8 cellular contexts compared by ENCODE assay signal in the genomic region with DNA sequence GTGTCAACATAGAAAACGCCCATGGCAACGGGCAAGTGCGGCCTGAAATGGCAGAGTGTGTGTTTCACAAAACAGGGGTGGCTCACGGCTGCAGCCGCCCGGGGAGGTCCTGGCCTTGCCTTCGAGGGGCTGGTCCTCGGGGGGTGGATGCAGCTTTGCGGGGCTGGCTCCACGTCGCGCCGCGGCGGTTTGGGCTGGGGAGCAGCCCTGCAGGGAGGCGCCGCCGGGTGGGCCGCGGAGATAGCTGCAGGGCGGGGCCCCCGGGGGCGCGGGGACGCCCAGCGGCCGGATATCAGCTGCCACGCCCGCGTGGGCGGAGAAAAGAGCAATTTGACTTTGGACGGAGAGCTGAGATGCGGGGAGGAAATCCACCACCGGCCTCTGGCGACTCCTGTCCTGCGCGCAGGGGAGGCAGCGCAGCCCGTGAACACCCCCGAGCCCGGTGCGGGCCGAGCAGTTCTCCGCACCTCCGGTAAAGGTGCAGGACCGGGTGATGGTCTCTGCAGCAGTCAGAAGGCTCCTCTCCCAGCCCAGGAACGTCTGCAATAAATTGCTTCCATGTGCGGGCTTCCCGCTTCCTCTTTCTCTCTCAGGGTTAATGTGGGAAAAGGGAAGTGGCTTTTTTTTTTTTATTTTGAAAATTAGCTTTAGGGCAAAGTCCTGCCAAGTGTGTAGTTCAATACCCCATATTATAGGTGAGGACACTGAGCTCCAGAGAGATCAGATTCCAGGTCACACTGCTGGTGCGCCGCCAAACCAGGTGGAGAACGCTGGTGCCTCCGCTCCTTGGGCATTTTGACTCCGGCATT.
DNase-seq lines count a peak whose midpoint lies in the region; ATAC-seq and TF ChIP-seq lines count a peak whose summit lies in the region.

No MANE protein-coding gene starts in this region.

- DNase-seq in SK-N-MC (ENCODE audit: low read depth, low spot score): no peak
- peak; percentile 91 for DNase-seq in left cardiac atrium
- peak; percentile 70 for DNase-seq in retina
- no peak for DNase-seq in superior temporal gyrus (ENCODE audit: extremely low spot score)

- peak; percentile 50 for ATAC-seq in GM21528 (IDR thresholded peaks at IDR 0.05; ENCODE audit: low FRiP score, unreplicated experiment)
- peak; percentile 71 to 77 for ATAC-seq in left cardiac atrium

- no peak overlapping the region for H3K9ac ChIP-seq in SK-N-MC (ENCODE audit: insufficient read length)

- H3K4me3 Mint-ChIP-seq in IgD-negative memory B cell: peak overlapping the region; percentile 81 to 97 (median 93)
- peak overlapping the region; percentile 86 for H3K4me3 Mint-ChIP-seq in activated naive CD4-positive, alpha-beta T cell treated with anti-CD3 and anti-CD28 coated beads, Interleukin-2, amount 50 U/mL, for 24 hours

- H3K27ac ChIP-seq in DOHH2 (ENCODE audit: low read depth, low read length): peak overlapping the region; percentile 81
- H3K27ac ChIP-seq in SK-N-MC: no peak overlapping the region

- H3K9me3 Mint-ChIP-seq in IgD-negative memory B cell: no peaks in the 10 kb centered on the region
- no peaks in the 10 kb centered on the region for H3K9me3 Mint-ChIP-seq in activated naive CD4-positive, alpha-beta T cell treated with anti-CD3 and anti-CD28 coated beads, Interleukin-2, amount 50 U/mL, for 24 hours

- H3K36me3 Mint-ChIP-seq in IgD-negative memory B cell: peaks cover 2% of the 10 kb centered on the region
- no peaks in the 10 kb centered on the region for H3K36me3 Mint-ChIP-seq in activated naive CD4-positive, alpha-beta T cell treated with anti-CD3 and anti-CD28 coated beads, Interleukin-2, amount 50 U/mL, for 24 hours

- intact Hi-C loops in left cardiac atrium (cut with DNase I): loop anchor here in 1 of 2 donors (5.0 kb wide), 1 partner anchor 111 kb away; a partner anchor contains a TSS

- no peaks in the 10 kb centered on the region for H4K20me1 ChIP-seq in DOHH2 (ENCODE audit: control insufficient read depth, insufficient read depth, low read depth, low read length)

- no peak for TF ChIP-seq CTCF in DOHH2 (IDR thresholded peaks at IDR 0.05; ENCODE audit: low read depth, low read length, poor library complexity, severe bottlenecking)

- peak overlapping the region; percentile 75 for H3K4me2 ChIP-seq in DOHH2 (ENCODE audit: low read length)

- H3K9me3 ChIP-seq in DOHH2 (ENCODE audit: control insufficient read depth, insufficient read depth, low read length) (no peaks in the 10 kb centered on the region), SK-N-MC (ENCODE audit: low read depth, low read length) (no peaks in the 10 kb centered on the region)

- no peaks in the 10 kb centered on the region for H3K27me3 Mint-ChIP-seq in IgD-negative memory B cell
- no peaks in the 10 kb centered on the region for H3K27me3 Mint-ChIP-seq in activated naive CD4-positive, alpha-beta T cell treated with anti-CD3 and anti-CD28 coated beads, Interleukin-2, amount 50 U/mL, for 24 hours

- peaks cover 57% of the 10 kb centered on the region for H3K4me1 ChIP-seq in DOHH2 (ENCODE audit: control insufficient read depth, low read length)

- no peaks in the 10 kb centered on the region; the same call in 1 of the 2 replicates for H3K79me2 ChIP-seq in DOHH2 (ENCODE audit: control insufficient read depth, low read length)

- no peaks in the 10 kb centered on the region for H3K27me3 ChIP-seq in DOHH2 (ENCODE audit: control insufficient read depth, low read length)

- no peaks in the 10 kb centered on the region for H3K9me2 ChIP-seq in DOHH2 (replicated peaks; ENCODE audit: control insufficient read depth, low read length)

- H3K27ac Mint-ChIP-seq in IgD-negative memory B cell: peak overlapping the region; percentile 93 to 99 (median 98)
- peak overlapping the region; percentile 95 for H3K27ac Mint-ChIP-seq in activated naive CD4-positive, alpha-beta T cell treated with anti-CD3 and anti-CD28 coated beads, Interleukin-2, amount 50 U/mL, for 24 hours

- peaks cover 49 to 60% (median 56%) of the 10 kb centered on the region in 3 donors for H3K4me1 Mint-ChIP-seq in IgD-negative memory B cell
- peaks cover 52% of the 10 kb centered on the region for H3K4me1 Mint-ChIP-seq in activated naive CD4-positive, alpha-beta T cell treated with anti-CD3 and anti-CD28 coated beads, Interleukin-2, amount 50 U/mL, for 24 hours

- peaks cover 26% of the 10 kb centered on the region for H3F3A ChIP-seq in DOHH2 (ENCODE audit: control insufficient read depth, insufficient read depth)

- H3K36me3 ChIP-seq in DOHH2 (ENCODE audit: control insufficient read depth, low read length): no peaks in the 10 kb centered on the region
- no peaks in the 10 kb centered on the region for H3K36me3 ChIP-seq in SK-N-MC (ENCODE audit: insufficient read depth, low read length)

- H3K4me3 ChIP-seq in DOHH2 (ENCODE audit: low read length): peak overlapping the region; percentile 71
- peak overlapping the region; percentile 76 for H3K4me3 ChIP-seq in SK-N-MC

Comparison
In these comparisons a context has a peak if more than half of its experiments do, and no peak if none do; other contexts are left out.
1. DNase-seq: peak in left cardiac atrium (single experiment) and retina (single experiment); none in SK-N-MC (single experiment) and superior temporal gyrus (single experiment).